16 cellular contexts compared by ENCODE assay signal in genomic region chr3:117820900-117821299, GRCh38.
DNase-seq lines count a peak whose midpoint lies in the region; ATAC-seq and TF ChIP-seq lines count a peak whose summit lies in the region.
"Had no signal": no experiment of that assay in that cellular context is flagged by ENCODE, and none has a peak within 500 bp of the region (broad histone marks: within the 10 kb centered on the region; RNA-seq: fewer than 3 reads in every experiment).

No MANE protein-coding gene starts in this region.

- H3K4me3 ChIP-seq in mucosa of descending colon = no peak overlapping the region
- H3K4me3 ChIP-seq: colonic mucosa, heart left ventricle, prostate gland, thoracic aorta had no signal

- H3K36me3 ChIP-seq in mucosa of descending colon (ENCODE audit: low read depth) = no peaks in the 10 kb centered on the region
- H3K36me3 ChIP-seq: colonic mucosa, heart left ventricle, prostate gland, thoracic aorta had no signal

- intact Hi-C loops in mucosa of descending colon (cut with DNase I, micrococcal nuclease) = no loop called here

- TF ChIP-seq CTCF in mucosa of descending colon (IDR thresholded peaks at IDR 0.05) = no peak

- ATAC-seq in SK-N-SH treated with all-trans-retinoic acid at 6 μM for 48 hours (no peak), esophagus mucosa (peak; percentile 81), GM18517 (IDR thresholded peaks at IDR 0.05; ENCODE audit: unreplicated experiment) (no peak), mucosa of descending colon (no peak)
- ATAC-seq: heart left ventricle had no signal

- H3K9me3 ChIP-seq in mucosa of descending colon = no peaks in the 10 kb centered on the region
- H3K9me3 ChIP-seq: colonic mucosa, heart left ventricle, prostate gland, thoracic aorta had no signal

- no peaks in the 10 kb centered on the region for H3K4me1 ChIP-seq in mucosa of descending colon (ENCODE audit: low read depth)
- H3K4me1 ChIP-seq: colonic mucosa, heart left ventricle, prostate gland had no signal

- peak; percentile 10 for DNase-seq in ELR (ENCODE audit: low read depth)
- peak; percentile 71 for DNase-seq in renal cortical epithelial cell (ENCODE audit: low read depth)
- no peak for DNase-seq in stimulated activated CD4-positive, alpha-beta T cell treated with anti-CD3 and anti-CD28 coated beads, Interleukin-12 subunit alpha, Interleukin-12 subunit beta, amount 100 ng/mL, for 4 hours
- no peak for DNase-seq in mucosa of descending colon
- DNase-seq in NCI-H748 treated with DMSO at 0.1 percent for 48 hours (lab: John Stamatoyannopoulos, UW) = no peak
- DNase-seq: activated CD4-positive, alpha-beta T cell treated with anti-CD3 and anti-CD28 coated beads for 1 hour; activated effector memory CD4-positive, alpha-beta T cell treated with Interleukin-2 at 50 U/mL for 16 hours; colonic mucosa; heart left ventricle; NCI-H2081 treated with DMSO at 0.1 percent for 48 hours; NCI-H526 had no signal

TF ChIP-seq in SK-N-SH treated with all-trans-retinoic acid at 6 μM for 48 hours, 23 proteins besides CTCF, POLR2A, EP300 and RAD21:
- no peak for TF ChIP-seq BACH2 (CRISPR knock-in tag; IDR thresholded peaks at IDR 0.05; ENCODE audit: borderline replicate concordance)
- peak; percentile 66 for TF ChIP-seq ZC3H10 (CRISPR knock-in tag; IDR thresholded peaks at IDR 0.05)
- TF ChIP-seq ZFP30 (CRISPR knock-in tag; IDR thresholded peaks at IDR 0.05) = no peak

Comparison
In these comparisons a context has a peak if more than half of its experiments do, and no peak if none do; other contexts are left out.
1. DNase-seq: peak in ELR (single experiment) and renal cortical epithelial cell (single experiment); none in stimulated activated CD4-positive, alpha-beta T cell treated with anti-CD3 and anti-CD28 coated beads, Interleukin-12 subunit alpha, Interleukin-12 subunit beta, amount 100 ng/mL, for 4 hours (single experiment), mucosa of descending colon (0 of 3) and NCI-H748 treated with DMSO at 0.1 percent for 48 hours (single experiment).